ENCODE assay signal across 7 cellular contexts in genomic region chrY:26666691-26667090, GRCh38.
DNase-seq lines count a peak whose midpoint lies in the region; ATAC-seq and TF ChIP-seq lines count a peak whose summit lies in the region.
"Not testable (repeated sequence)": the region's sequence is repeated elsewhere in the genome, so short reads cannot be mapped to it uniquely, and the experiment has no call there.

No MANE protein-coding gene starts in this region.

- H3K36me3 ChIP-seq in prostate gland, tibial artery: not testable (repeated sequence)

- peaks cover 0 to 55% (median 0%) of the 10 kb centered on the region in 7 donors for H3K9me3 Mint-ChIP-seq in CD14-positive monocyte
- peaks cover 65% of the 10 kb centered on the region for H3K9me3 Mint-ChIP-seq in WTC11
- peaks cover 45% of the 10 kb centered on the region for H3K9me3 Mint-ChIP-seq in activated CD4-positive, alpha-beta T cell treated with anti-CD3 and anti-CD28 coated beads, Interleukin-2, amount 10 ng/mL, durations not matched to agents 7 days and 5 days
- peaks cover 56% of the 10 kb centered on the region for H3K9me3 Mint-ChIP-seq in activated CD8-positive, alpha-beta memory T cell treated with anti-CD3 and anti-CD28 coated beads, Interleukin-2, amount 10 ng/mL, durations not matched to agents 7 days and 5 days (ENCODE audit: low read depth)

- intact Hi-C loops in CD14-positive monocyte (cut with micrococcal nuclease); prostate gland (cut with DNase I); tibial artery (cut with DNase I; ENCODE audit: low total_unique reads): not testable (repeated sequence)

- H3K36me3 Mint-ChIP-seq in CD14-positive monocyte: not testable (repeated sequence)
- H3K36me3 Mint-ChIP-seq in WTC11: peaks cover 67% of the 10 kb centered on the region
- H3K36me3 Mint-ChIP-seq in activated CD4-positive, alpha-beta T cell treated with anti-CD3 and anti-CD28 coated beads, Interleukin-2, amount 10 ng/mL, durations not matched to agents 7 days and 5 days (ENCODE audit: low read depth): peaks cover 26% of the 10 kb centered on the region
- peaks cover 45% of the 10 kb centered on the region for H3K36me3 Mint-ChIP-seq in activated CD8-positive, alpha-beta memory T cell treated with anti-CD3 and anti-CD28 coated beads, Interleukin-2, amount 10 ng/mL, durations not matched to agents 7 days and 5 days

- not testable (repeated sequence) for TF ChIP-seq POLR2A in prostate gland (IDR thresholded peaks at IDR 0.05)

- WGBS in prostate gland: 79% methylated on average over 8 of the region's 8 CpGs

- H3K27me3 Mint-ChIP-seq in CD14-positive monocyte (ENCODE audit: low read depth in 3 of 3); activated CD4-positive, alpha-beta T cell treated with anti-CD3 and anti-CD28 coated beads, Interleukin-2, amount 10 ng/mL, durations not matched to agents 7 days and 5 days; activated CD8-positive, alpha-beta memory T cell treated with anti-CD3 and anti-CD28 coated beads, Interleukin-2, amount 10 ng/mL, durations not matched to agents 7 days and 5 days: not testable (repeated sequence)
- peaks cover 42% of the 10 kb centered on the region for H3K27me3 Mint-ChIP-seq in WTC11 (ENCODE audit: low read depth)

- POLR2A ChIA-PET in WTC11 (lab: Charles Lee); activated CD4-positive, alpha-beta T cell treated with anti-CD3 and anti-CD28 coated beads, Interleukin-2, amount 10 ng/mL, durations not matched to agents 7 days and 5 days (lab: Charles Lee): not testable (repeated sequence)

- H3K27ac ChIP-seq in prostate gland, tibial artery: not testable (repeated sequence)

- not testable (repeated sequence) for H3K27ac Mint-ChIP-seq in CD14-positive monocyte; WTC11; activated CD4-positive, alpha-beta T cell treated with anti-CD3 and anti-CD28 coated beads, Interleukin-2, amount 10 ng/mL, durations not matched to agents 7 days and 5 days; activated CD8-positive, alpha-beta memory T cell treated with anti-CD3 and anti-CD28 coated beads, Interleukin-2, amount 10 ng/mL, durations not matched to agents 7 days and 5 days

- not testable (repeated sequence) for H3K4me1 ChIP-seq in prostate gland (replicated peaks); tibial artery

- not testable (repeated sequence) for H3K4me3 ChIP-seq in prostate gland, tibial artery

- not testable (repeated sequence) for H3K4me1 Mint-ChIP-seq in CD14-positive monocyte; WTC11; activated CD4-positive, alpha-beta T cell treated with anti-CD3 and anti-CD28 coated beads, Interleukin-2, amount 10 ng/mL, durations not matched to agents 7 days and 5 days; activated CD8-positive, alpha-beta memory T cell treated with anti-CD3 and anti-CD28 coated beads, Interleukin-2, amount 10 ng/mL, durations not matched to agents 7 days and 5 days

- ATAC-seq in WTC11; activated CD8-positive, alpha-beta memory T cell treated with anti-CD3 and anti-CD28 coated beads, Interleukin-2, amount 10 ng/mL, durations not matched to agents 7 days and 5 days: not testable (repeated sequence)

- CTCF ChIA-PET in WTC11 (lab: Charles Lee); activated CD4-positive, alpha-beta T cell treated with anti-CD3 and anti-CD28 coated beads, Interleukin-2, amount 10 ng/mL, durations not matched to agents 7 days and 5 days (lab: Charles Lee); activated CD8-positive, alpha-beta memory T cell treated with anti-CD3 and anti-CD28 coated beads, Interleukin-2, amount 10 ng/mL, durations not matched to agents 7 days and 5 days (lab: Charles Lee): not testable (repeated sequence)

- DNase-seq in CD14-positive monocyte (ENCODE audit: low spot score) (peak; percentile 47), WTC11 (ENCODE audit: low spot score) (peak; percentile 8), prostate gland (ENCODE audit: low spot score) (peak; percentile 10), tibial artery (peak; percentile 28 to 68)
- DNase-seq in activated CD4-positive, alpha-beta T cell treated with anti-CD3 and anti-CD28 coated beads, Interleukin-2, amount 10 ng/mL, durations not matched to agents 7 days and 5 days: peak; percentile 5
- DNase-seq in activated CD8-positive, alpha-beta memory T cell treated with anti-CD3 and anti-CD28 coated beads, Interleukin-2, amount 10 ng/mL, durations not matched to agents 7 days and 5 days: peak; percentile 42
- DNase-seq in activated naive CD4-positive, alpha-beta T cell treated with anti-CD3 and anti-CD28 coated beads, Interleukin-2, amount 50 U/mL, for 16 hours: peak; percentile 8

- H3K9me3 ChIP-seq in prostate gland: not testable (repeated sequence)
- H3K9me3 ChIP-seq in tibial artery: peaks cover 0 to 20% (median 0%) of the 10 kb centered on the region in 3 donors

- TF ChIP-seq CTCF in CD14-positive monocyte (IDR thresholded peaks at IDR 0.05); WTC11 (IDR thresholded peaks at IDR 0.05); prostate gland (IDR thresholded peaks at IDR 0.05); tibial artery (IDR thresholded peaks at IDR 0.05): not testable (repeated sequence)

- not testable (repeated sequence) for H3K4me3 Mint-ChIP-seq in CD14-positive monocyte; WTC11; activated CD4-positive, alpha-beta T cell treated with anti-CD3 and anti-CD28 coated beads, Interleukin-2, amount 10 ng/mL, durations not matched to agents 7 days and 5 days; activated CD8-positive, alpha-beta memory T cell treated with anti-CD3 and anti-CD28 coated beads, Interleukin-2, amount 10 ng/mL, durations not matched to agents 7 days and 5 days

- not testable (repeated sequence) for H3K27me3 ChIP-seq in prostate gland (replicated peaks; ENCODE audit: insufficient read depth); tibial artery
